In genomic region chr10:79376078-79376628, GRCh38 we compare ENCODE assay signal across 26 cellular contexts. TPM values are rescaled to one million over a fixed set of nuclear protein-coding genes. Genes with fewer than 3 reads are reported as not detected.
DNase-seq lines count a peak whose midpoint lies in the region; ATAC-seq and TF ChIP-seq lines count a peak whose summit lies in the region.
"Had no signal": no experiment of that assay in that cellular context is flagged by ENCODE, and none has a peak within 500 bp of the region (broad histone marks: within the 10 kb centered on the region; RNA-seq: fewer than 3 reads in every experiment).

No MANE protein-coding gene starts in this region.

- peak overlapping the region; percentile 60 to 95; a peak in 3 of 4 replicates for H4K8ac ChIP-seq in IMR-90 (ENCODE audit: low read depth in 2 of 2, low read length in 2 of 2)

- H2BK5ac ChIP-seq in IMR-90 (ENCODE audit: low read depth, low read length, poor library complexity, severe bottlenecking): peak overlapping the region; percentile 31

- no peaks in the 10 kb centered on the region for H3K36me3 ChIP-seq in IMR-90 (ENCODE audit: control insufficient read depth, insufficient read depth, low read length)
- no peaks in the 10 kb centered on the region for H3K36me3 ChIP-seq in spleen
- H3K36me3 ChIP-seq: gastrocnemius medialis, HAP-1, Peyer's patch, tibial artery had no signal

- peak overlapping the region; percentile 70 for H3K14ac ChIP-seq in IMR-90 (replicated peaks; ENCODE audit: low read depth, low read length)

- H3K9me1 ChIP-seq in IMR-90 (ENCODE audit: insufficient read depth, low read length): peaks cover 32% of the 10 kb centered on the region

- H3K9ac ChIP-seq in IMR-90 (ENCODE audit: low read depth, low read length): no peak overlapping the region

- ATAC-seq in IMR-90 (ENCODE audit: low read depth): no peak
- no peak for ATAC-seq in left lobe of liver
- ATAC-seq: CD8-positive, alpha-beta T cell; gastrocnemius medialis; right cardiac atrium had no signal

- 100% methylated on average over 3 of the region's 11 CpGs; no CpG with 5 or more reads in 1 of the 2 experiments for WGBS in IMR-90 (ENCODE audit: extremely low coverage in 2 of 2, insufficient read length in 1 of 2), 2 experiments
- 80 to 90% (median 86%) methylated on average over 11 of the region's 11 CpGs for WGBS in spleen, 5 donors

- TF ChIP-seq RAD21 in IMR-90 (IDR thresholded peaks at IDR 0.05; ENCODE audit: low read length): no peak

- DNase-seq in activated effector memory CD4-positive, alpha-beta T cell treated with anti-CD3 and anti-CD28 coated beads, Interleukin-2, amount 50 U/mL, for 16 hours: peak; percentile 50
- no peak for DNase-seq in activated effector memory CD4-positive, alpha-beta T cell treated with Interleukin-2 at 50 U/mL for 16 hours
- no peak for DNase-seq in IMR-90
- peak; percentile 33 for DNase-seq in left lobe of liver (ENCODE audit: low spot score)
- DNase-seq in spleen: peak; percentile 58
- DNase-seq in activated naive CD4-positive, alpha-beta T cell treated with anti-CD3 and anti-CD28 coated beads, Interleukin-2, amount 10 ng/mL, durations not matched to agents 7 days and 5 days: no peak
- DNase-seq in occipital lobe (lab: John Stamatoyannopoulos, UW): no peak
- no peak for DNase-seq in DMS 273 (lab: John Stamatoyannopoulos, UW; ENCODE audit: unreplicated experiment)
- DNase-seq: activated CD4-positive, alpha-beta T cell treated with anti-CD3 and anti-CD28 coated beads, Interleukin-2, amount 10 ng/mL, durations not matched to agents 7 days and 5 days; activated naive CD4-positive, alpha-beta T cell treated with anti-CD3 and anti-CD28 coated beads, Interleukin-2, amount 50 U/mL, for 16 hours; DMS 273 treated with DMSO at 0.1 percent for 48 hours; gastrocnemius medialis; Karpas-422; kidney glomerular epithelial cell; NCI-H146; NCI-H345; right cardiac atrium; SIG-M5; SW 1271 had no signal

- POLR2A ChIA-PET in IMR-90 (lab: Charles Lee; ENCODE audit: unreplicated experiment): no interaction called here

- H3K4me3 ChIP-seq in IMR-90 (ENCODE audit: insufficient read depth, low read depth, low read length): no peak overlapping the region
- H3K4me3 ChIP-seq in spleen: no peak overlapping the region
- H3K4me3 ChIP-seq: gastrocnemius medialis, HAP-1, Peyer's patch, tibial artery had no signal

- no peaks in the 10 kb centered on the region for H3K36me3 Mint-ChIP-seq in activated naive CD4-positive, alpha-beta T cell treated with anti-CD3 and anti-CD28 coated beads, Interleukin-2, amount 10 ng/mL, durations not matched to agents 7 days and 5 days
- H3K36me3 Mint-ChIP-seq: CD8-positive, alpha-beta T cell had no signal

- H3K4me1 Mint-ChIP-seq in activated naive CD4-positive, alpha-beta T cell treated with anti-CD3 and anti-CD28 coated beads, Interleukin-2, amount 10 ng/mL, durations not matched to agents 7 days and 5 days: peaks cover 2% of the 10 kb centered on the region

- peak overlapping the region; percentile 92 for H4K91ac ChIP-seq in IMR-90 (ENCODE audit: insufficient read depth, low read depth, low read length)

- peak overlapping the region; percentile 90 for H3K4ac ChIP-seq in IMR-90 (ENCODE audit: low read depth, low read length)

- no peak overlapping the region for H3K23ac ChIP-seq in IMR-90 (ENCODE audit: low read depth, low read length)

- H3K27ac Mint-ChIP-seq in activated naive CD4-positive, alpha-beta T cell treated with anti-CD3 and anti-CD28 coated beads, Interleukin-2, amount 10 ng/mL, durations not matched to agents 7 days and 5 days: no peak overlapping the region
- H3K27ac Mint-ChIP-seq: activated CD4-positive, alpha-beta T cell treated with anti-CD3 and anti-CD28 coated beads, Interleukin-2, amount 10 ng/mL, durations not matched to agents 7 days and 5 days; activated T-helper 1 cell treated with anti-CD3 and anti-CD28 coated beads, Interleukin-12 subunit alpha, Interleukin-12 subunit beta, Interleukin-2, Interleukin-4 antibody, amounts not matched to agents 30 ng/mL and 10 ng/mL and 1 ng/mL, durations not matched to agents 14 hours and 24 hours and 36 hours; CD8-positive, alpha-beta T cell had no signal

- no peaks in the 10 kb centered on the region for H3K9me3 ChIP-seq in IMR-90 (ENCODE audit: control insufficient read depth, insufficient read depth, low read length)
- H3K9me3 ChIP-seq in spleen: peaks cover 0 to 7% (median 4%) of the 10 kb centered on the region in 8 donors
- H3K9me3 ChIP-seq: gastrocnemius medialis, HAP-1, Peyer's patch, tibial artery had no signal

- H3K27me3 ChIP-seq in IMR-90 (ENCODE audit: control insufficient read depth, insufficient read depth, low read length) (no peaks in the 10 kb centered on the region), spleen (replicated peaks in 1 of 7) (no peaks in the 10 kb centered on the region)
- H3K27me3 ChIP-seq: gastrocnemius medialis, Peyer's patch, tibial artery had no signal

- H4K5ac ChIP-seq in IMR-90 (ENCODE audit: low read depth, low read length): peak overlapping the region; percentile 94

- H3K4me3 Mint-ChIP-seq in activated naive CD4-positive, alpha-beta T cell treated with anti-CD3 and anti-CD28 coated beads, Interleukin-2, amount 10 ng/mL, durations not matched to agents 7 days and 5 days: no peak overlapping the region
- H3K4me3 Mint-ChIP-seq: activated CD4-positive, alpha-beta T cell treated with anti-CD3 and anti-CD28 coated beads, Interleukin-2, amount 10 ng/mL, durations not matched to agents 7 days and 5 days; activated T-helper 1 cell treated with anti-CD3 and anti-CD28 coated beads, Interleukin-12 subunit alpha, Interleukin-12 subunit beta, Interleukin-2, Interleukin-4 antibody, amounts not matched to agents 30 ng/mL and 10 ng/mL and 1 ng/mL, durations not matched to agents 14 hours and 24 hours and 36 hours; CD8-positive, alpha-beta T cell; neural crest cell had no signal

- intact Hi-C loops in IMR-90 (cut with micrococcal nuclease): loop anchor here (10.0 kb wide), 1 partner anchor 159 kb away; no protein-coding TSS in a partner anchor
- intact Hi-C loops in spleen (cut with DNase I; ENCODE audit: low total_unique reads): no loop called here

- H4K20me1 ChIP-seq in IMR-90 (ENCODE audit: insufficient read depth, low read length): no peaks in the 10 kb centered on the region

- no TSS peak for BruUV-seq in IMR-90 (replicated peaks; lab: Mats Ljungman, UMichigan)

- no peak overlapping the region for H3K4me2 ChIP-seq in IMR-90 (ENCODE audit: low read depth, low read length)

- peaks cover 21% of the 10 kb centered on the region for H3K27me3 Mint-ChIP-seq in activated naive CD4-positive, alpha-beta T cell treated with anti-CD3 and anti-CD28 coated beads, Interleukin-2, amount 10 ng/mL, durations not matched to agents 7 days and 5 days

- CTCF ChIA-PET in IMR-90 (lab: Yijun Ruan, JAX): no interaction called here
- CTCF ChIA-PET in activated naive CD4-positive, alpha-beta T cell treated with anti-CD3 and anti-CD28 coated beads, Interleukin-2, amount 10 ng/mL, durations not matched to agents 7 days and 5 days (lab: Charles Lee): interaction anchor here (0.9 to 2.5 kb wide), 3 partner anchors 24 to 91 kb away, joined by 3 to 16 read pairs (median 3); no protein-coding TSS in a partner anchor

- H3K9me3 Mint-ChIP-seq in activated naive CD4-positive, alpha-beta T cell treated with anti-CD3 and anti-CD28 coated beads, Interleukin-2, amount 10 ng/mL, durations not matched to agents 7 days and 5 days: peaks cover 3% of the 10 kb centered on the region
- H3K9me3 Mint-ChIP-seq: activated T-helper 1 cell treated with anti-CD3 and anti-CD28 coated beads, Interleukin-12 subunit alpha, Interleukin-12 subunit beta, Interleukin-2, Interleukin-4 antibody, amounts not matched to agents 30 ng/mL and 10 ng/mL and 1 ng/mL, durations not matched to agents 14 hours and 24 hours and 36 hours; neural crest cell had no signal

- peaks cover 0 to 5% of the 10 kb centered on the region in 2 experiments; a peak in 1 of 4 replicates for H3K79me1 ChIP-seq in IMR-90 (ENCODE audit: low read depth in 1 of 2, low read length in 2 of 2)

- peak overlapping the region; percentile 87 for H2AFZ ChIP-seq in IMR-90 (replicated peaks; ENCODE audit: low read length, poor library complexity)

- H3K4me1 ChIP-seq in IMR-90 (ENCODE audit: control insufficient read depth, insufficient read depth, low read length) (peaks cover 26% of the 10 kb centered on the region), spleen (peaks cover 0 to 28% (median 13%) of the 10 kb centered on the region in 6 donors)
- H3K4me1 ChIP-seq: HAP-1 had no signal

- peak overlapping the region; percentile 63 for H3K18ac ChIP-seq in IMR-90 (ENCODE audit: low read depth, low read length)

- H2BK120ac ChIP-seq in IMR-90 (ENCODE audit: low read depth, low read length): peak overlapping the region; percentile 86

- dilution Hi-C loops in IMR-90 (cut with HindIII; ENCODE audit: low sequenced_read_pairs, unreplicated experiment): no loop called here

- H2BK15ac ChIP-seq in IMR-90 (ENCODE audit: low read depth, low read length): peak overlapping the region; percentile 89; the same call in 2 of the 3 replicates

- H3K27ac ChIP-seq in IMR-90 (ENCODE audit: insufficient read depth, low read length) (no peak overlapping the region), spleen (no peak overlapping the region)
- H3K27ac ChIP-seq: gastrocnemius medialis, Peyer's patch, tibial artery, VCaP had no signal

- TF ChIP-seq POLR2A in IMR-90 (IDR thresholded peaks at IDR 0.05; ENCODE audit: low read depth, low read length): no peak
- no peak for TF ChIP-seq POLR2A in spleen (IDR thresholded peaks at IDR 0.05)

- peak overlapping the region; percentile 14; the same call in 1 of the 2 replicates for H2BK20ac ChIP-seq in IMR-90 (ENCODE audit: low read depth, low read length)

- in situ Hi-C loops in IMR-90 (cut with MboI; ENCODE audit: low sequenced_read_pairs): loop anchor here (10.0 to 25.0 kb wide), 3 partner anchors 111 to 549 kb away; no protein-coding TSS in a partner anchor

- no peak for TF ChIP-seq CTCF in IMR-90 (conservative IDR thresholded peaks at IDR 0.05; ENCODE audit: low read depth, low read length)
- TF ChIP-seq CTCF in spleen (IDR thresholded peaks at IDR 0.05 in 8 of 11, conservative IDR thresholded peaks at IDR 0.05 in 3 of 11): no peak

- H2AK9ac ChIP-seq in IMR-90 (replicated peaks; ENCODE audit: low read depth, low read length, poor library complexity): peak overlapping the region; percentile 86

- H3K56ac ChIP-seq in IMR-90 (ENCODE audit: extremely low read depth, insufficient read depth, low read length): no peak overlapping the region

- H2AK5ac ChIP-seq in IMR-90 (ENCODE audit: low read depth, low read length): peak overlapping the region; percentile 83

TF ChIP-seq in IMR-90, 13 proteins besides CTCF, POLR2A, EP300 and RAD21:
- TF ChIP-seq RFX5 (IDR thresholded peaks at IDR 0.05; ENCODE audit: low read depth, low read length): no peak

RNA-seq across cellular contexts. Expression of gene PPIF, which starts 28.9 kb away (rescaled TPM):
- 29.2 and 29.7 TPM in 2 replicates for total RNA-seq in IMR-90 (2012; rRNA removed)
- 127 and 130 TPM in 2 replicates for polyA plus RNA-seq in IMR-90 (2012; rRNA removed)
- 113 and 150 TPM in 2 replicates for polyA plus RNA-seq in IMR-90 (2012; cell fraction: cytosol; rRNA removed)
- 205 and 248 TPM in 2 replicates for polyA plus RNA-seq in IMR-90 (2012; cell fraction: nucleus; rRNA removed; ENCODE audit: low replicate concordance)
- 93.4 TPM for total RNA-seq in left lobe of liver
- total RNA-seq in spleen: 10 to 100 TPM; 65.0 to 99.3 (median 73.2) TPM
- polyA plus RNA-seq in spleen: 10 to 100 TPM; 29.2 to 66.9 (median 33.5) TPM
- 5.8 TPM for total RNA-seq in occipital lobe

Comparison
In these comparisons a context has a peak if more than half of its experiments do, and no peak if none do; other contexts are left out.
1. DNase-seq: peak in activated effector memory CD4-positive, alpha-beta T cell treated with anti-CD3 and anti-CD28 coated beads, Interleukin-2, amount 50 U/mL, for 16 hours (single experiment), left lobe of liver (single experiment) and spleen (single experiment); none in activated effector memory CD4-positive, alpha-beta T cell treated with Interleukin-2 at 50 U/mL for 16 hours (single experiment), IMR-90 (single experiment), activated naive CD4-positive, alpha-beta T cell treated with anti-CD3 and anti-CD28 coated beads, Interleukin-2, amount 10 ng/mL, durations not matched to agents 7 days and 5 days (single experiment), occipital lobe (single experiment) and DMS 273 (single experiment).